1 cellular context compared by ENCODE assay signal in genomic region chr1:42477354-42477753, GRCh38. TPM values are rescaled to one million over a fixed set of nuclear protein-coding genes. Genes with fewer than 3 reads are reported as not detected.
"Had no signal": no experiment of that assay in that cellular context is flagged by ENCODE, and none has a peak within 500 bp of the region (broad histone marks: within the 10 kb centered on the region; RNA-seq: fewer than 3 reads in every experiment).

No MANE protein-coding gene starts in this region.

RNA-seq across cellular contexts. Expression of gene ZMYND12, which starts 21.5 kb away (rescaled TPM):
- total RNA-seq: G401 had no signal
